In the genomic region with DNA sequence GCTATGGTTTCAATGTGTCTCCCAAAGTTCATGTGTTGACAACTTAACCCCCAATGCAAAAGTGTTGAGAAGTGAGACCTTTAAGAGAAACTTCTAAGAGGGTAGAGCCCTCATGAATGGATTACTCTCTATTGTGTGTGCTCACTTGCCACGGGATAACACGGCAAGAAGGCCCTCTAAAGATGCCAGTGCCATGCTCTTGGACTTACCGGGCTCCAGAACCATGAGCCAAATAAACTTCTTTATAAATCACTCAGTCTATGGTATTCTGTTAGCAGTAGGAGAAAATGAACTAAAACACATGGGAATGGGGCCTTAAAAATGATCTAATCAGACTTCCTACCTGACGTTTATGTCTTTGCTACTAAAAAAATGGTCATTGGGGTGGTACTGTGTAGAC, we compare ENCODE assay signal across 1 cellular context.
TF ChIP-seq lines count a peak whose summit lies in the region.

No MANE protein-coding gene starts in this region.

TF ChIP-seq in HepG2, 621 proteins besides CTCF, POLR2A, EP300 and RAD21 (continued from another document):
- no peak for TF ChIP-seq HMG20B (CRISPR knock-in tag; conservative IDR thresholded peaks at IDR 0.05)
TF ChIP-seq in HepG2: peak in this region for 1.
